ENCODE assay signal across 28 cellular contexts in the genomic region with DNA sequence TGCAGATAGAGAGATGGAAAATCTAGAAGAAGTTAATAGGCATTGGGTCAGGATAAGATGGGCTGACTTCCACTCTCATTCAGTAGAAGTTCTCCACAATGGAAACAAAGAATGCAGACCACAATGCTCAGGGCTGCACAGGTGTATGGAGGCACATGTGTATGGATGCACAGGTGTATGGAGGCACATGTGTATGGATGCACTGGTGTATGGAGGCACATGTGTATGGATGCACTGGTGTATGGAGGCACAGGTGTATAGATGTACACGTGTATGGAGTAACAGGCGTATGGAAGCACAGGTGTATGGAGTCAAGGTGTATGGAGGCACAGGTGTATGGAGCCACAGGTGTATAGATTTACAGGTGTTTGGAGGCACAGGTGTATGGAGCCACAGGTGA.
DNase-seq lines count a peak whose midpoint lies in the region; ATAC-seq, FAIRE-seq and TF ChIP-seq lines count a peak whose summit lies in the region.
"Had no signal": no experiment of that assay in that cellular context is flagged by ENCODE, and none has a peak within 500 bp of the region (broad histone marks: within the 10 kb centered on the region; RNA-seq: fewer than 3 reads in every experiment).

No MANE protein-coding gene starts in this region.

- no peak overlapping the region for H2BK15ac ChIP-seq in neuronal stem cell (ENCODE audit: low read length)

- TF ChIP-seq CTCF in HEK293 (tag by site-specific recombination; IDR thresholded peaks at IDR 0.05) (no peak), bronchial epithelial cell (IDR thresholded peaks at IDR 0.05; ENCODE audit: insufficient read depth, low read length, severe bottlenecking) (no peak)

- H2AFZ ChIP-seq in neuronal stem cell (ENCODE audit: low read length): no peak overlapping the region

- no peak for DNase-seq in bronchial epithelial cell (ENCODE audit: low read depth)
- DNase-seq in naive thymus-derived CD4-positive, alpha-beta T cell: no peak
- DNase-seq in neuronal stem cell (ENCODE audit: low spot score): no peak
- DNase-seq in activated naive CD4-positive, alpha-beta T cell treated with Interleukin-2 at 50 U/mL for 16 hours: no peak
- no peak for DNase-seq in activated CD4-positive, alpha-beta T cell treated with anti-CD3 and anti-CD28 coated beads, Interleukin-2, amount 50 U/mL, for 1 hour
- DNase-seq in stimulated activated naive CD8-positive, alpha-beta T cell treated with anti-CD3 and anti-CD28 coated beads, Interleukin-15, Interleukin-2, amounts not matched to agents 100 U/mL and 50 U/mL, for 24 hours: no peak
- DNase-seq: 8988T; ACHN; BE2C; C1 segment of cervical spinal cord; CD4-positive, alpha-beta memory T cell; CD4-positive, CD25-positive, alpha-beta regulatory T cell; CD8-positive, alpha-beta memory T cell; COR-L47; DMS 273 treated with DMSO at 0.1 percent for 48 hours; DMS153; DMS53; DMS79; DND-41; EL; GDM1 had no signal

- no peaks in the 10 kb centered on the region for H3K4me1 Mint-ChIP-seq in naive thymus-derived CD4-positive, alpha-beta T cell
- H3K4me1 Mint-ChIP-seq: CD14-positive monocyte; CD4-positive, alpha-beta memory T cell; CD4-positive, CD25-positive, alpha-beta regulatory T cell; CD8-positive, alpha-beta memory T cell had no signal

- H3K4me1 ChIP-seq in HEK293 (ENCODE audit: control insufficient read depth, insufficient read depth, low read length): no peaks in the 10 kb centered on the region
- no peaks in the 10 kb centered on the region for H3K4me1 ChIP-seq in naive thymus-derived CD4-positive, alpha-beta T cell (ENCODE audit: control insufficient read depth in 2 of 2, insufficient read depth in 2 of 2, low read length in 2 of 2)
- peaks cover 2 to 3% of the 10 kb centered on the region in 2 donors for H3K4me1 ChIP-seq in neuronal stem cell (ENCODE audit: control insufficient read depth in 2 of 2, insufficient read depth in 1 of 2, low read depth in 1 of 2, low read length in 2 of 2)
- H3K4me1 ChIP-seq: BE2C had no signal

- no peak overlapping the region for H3K23ac ChIP-seq in neuronal stem cell (ENCODE audit: low read depth, low read length, poor library complexity)

- H3K9me3 Mint-ChIP-seq in naive thymus-derived CD4-positive, alpha-beta T cell: peaks cover 0 to 8% (median 2%) of the 10 kb centered on the region in 11 donors
- H3K9me3 Mint-ChIP-seq: CD4-positive, CD25-positive, alpha-beta regulatory T cell had no signal

- no peak overlapping the region for H3K18ac ChIP-seq in neuronal stem cell (ENCODE audit: low read length)

- H3K27ac ChIP-seq in HEK293 (ENCODE audit: extremely low read depth, low read depth, low read length): no peak overlapping the region
- no peak overlapping the region for H3K27ac ChIP-seq in naive thymus-derived CD4-positive, alpha-beta T cell (ENCODE audit: low read depth, low read length)
- no peak overlapping the region for H3K27ac ChIP-seq in neuronal stem cell (replicated peaks; ENCODE audit: low read length)
- H3K27ac ChIP-seq: BLaER1 had no signal

- H3K27ac Mint-ChIP-seq in naive thymus-derived CD4-positive, alpha-beta T cell: no peak overlapping the region
- H3K27ac Mint-ChIP-seq: CD14-positive monocyte; CD4-positive, alpha-beta memory T cell; CD4-positive, CD25-positive, alpha-beta regulatory T cell had no signal

- CTCF ChIA-PET in HEK293 (lab: Yijun Ruan, JAX): no interaction called here
- CTCF ChIA-PET in naive thymus-derived CD4-positive, alpha-beta T cell (lab: Charles Lee): no interaction called here

- no peaks in the 10 kb centered on the region for H3K36me3 Mint-ChIP-seq in naive thymus-derived CD4-positive, alpha-beta T cell
- H3K36me3 Mint-ChIP-seq: CD14-positive monocyte; CD4-positive, alpha-beta memory T cell; CD4-positive, CD25-positive, alpha-beta regulatory T cell; CD8-positive, alpha-beta memory T cell had no signal

- H3K4me2 ChIP-seq in neuronal stem cell (ENCODE audit: insufficient read depth, low read length, poor library complexity, severe bottlenecking): no peak overlapping the region
- H3K4me2 ChIP-seq: BLaER1 had no signal

- H4K91ac ChIP-seq in neuronal stem cell (ENCODE audit: low read depth, low read length, poor library complexity): peak overlapping the region; percentile 11

- POLR2A ChIA-PET in HEK293 (lab: Yijun Ruan, JAX): no interaction called here
- POLR2A ChIA-PET in naive thymus-derived CD4-positive, alpha-beta T cell (lab: Charles Lee): no interaction called here

- no peak overlapping the region for H2BK12ac ChIP-seq in neuronal stem cell (ENCODE audit: low read length)

- no peak overlapping the region for H3K4me3 Mint-ChIP-seq in naive thymus-derived CD4-positive, alpha-beta T cell
- H3K4me3 Mint-ChIP-seq: CD14-positive monocyte; CD4-positive, alpha-beta memory T cell; CD4-positive, CD25-positive, alpha-beta regulatory T cell; CD8-positive, alpha-beta memory T cell had no signal

- H3K79me1 ChIP-seq in neuronal stem cell (ENCODE audit: low read depth, low read length): no peaks in the 10 kb centered on the region

- H3K9me3 ChIP-seq in HEK293 (ENCODE audit: control insufficient read depth, insufficient read depth, low read depth, low read length) (no peaks in the 10 kb centered on the region), neuronal stem cell (replicated peaks in 1 of 2; ENCODE audit: control insufficient read depth in 2 of 2, insufficient read depth in 1 of 2, low read depth in 1 of 2, low read length in 2 of 2) (peaks cover 0 to 2% of the 10 kb centered on the region in 2 donors)
- H3K9me3 ChIP-seq in naive thymus-derived CD4-positive, alpha-beta T cell (ENCODE audit: control insufficient read depth in 2 of 3, low read length in 3 of 3): no peaks in the 10 kb centered on the region
- H3K9me3 ChIP-seq: BE2C, BLaER1 had no signal

- intact Hi-C loops in naive thymus-derived CD4-positive, alpha-beta T cell (cut with micrococcal nuclease): no loop called here

- H3K4me3 ChIP-seq in HEK293 (ENCODE audit: low read depth, low read length) (no peak overlapping the region), bronchial epithelial cell (ENCODE audit: low read depth, low read length) (no peak overlapping the region), neuronal stem cell (ENCODE audit: low read length in 2 of 2) (peak overlapping the region in 1 of 2 donors; percentile 52)
- H3K4me3 ChIP-seq in naive thymus-derived CD4-positive, alpha-beta T cell (ENCODE audit: low read length): no peak overlapping the region
- H3K4me3 ChIP-seq: BLaER1, GM12878 had no signal

- H3K27me3 ChIP-seq in bronchial epithelial cell (ENCODE audit: control insufficient read depth, insufficient read depth, low read length): no peaks in the 10 kb centered on the region
- no peaks in the 10 kb centered on the region for H3K27me3 ChIP-seq in naive thymus-derived CD4-positive, alpha-beta T cell (ENCODE audit: control insufficient read depth in 2 of 2, insufficient read depth in 2 of 2, low read length in 2 of 2)
- no peaks in the 10 kb centered on the region for H3K27me3 ChIP-seq in neuronal stem cell (ENCODE audit: control insufficient read depth in 3 of 3, insufficient read depth in 3 of 3, low read depth in 1 of 3, low read length in 3 of 3)
- H3K27me3 ChIP-seq: BE2C, BLaER1 had no signal

- no peak overlapping the region for H3K4ac ChIP-seq in neuronal stem cell (ENCODE audit: low read length)

- no peak overlapping the region for H4K8ac ChIP-seq in neuronal stem cell (ENCODE audit: low read depth, low read length)

- no peak overlapping the region for H3K9ac ChIP-seq in neuronal stem cell (ENCODE audit: low read depth, low read length, poor library complexity)
- H3K9ac ChIP-seq: BLaER1 had no signal

- FAIRE-seq in bronchial epithelial cell (lab: Jason Lieb, UNC): peak; percentile 98
- FAIRE-seq: A204.1, GM12878, GM12892, GM18507 had no signal

- peak; percentile 18 for ATAC-seq in naive thymus-derived CD4-positive, alpha-beta T cell
- ATAC-seq in stimulated activated naive CD8-positive, alpha-beta T cell treated with anti-CD3 and anti-CD28 coated beads, Interleukin-15, Interleukin-2, amounts not matched to agents 100 U/mL and 50 U/mL, for 24 hours: no peak
- ATAC-seq: GM12878 had no signal

- H3K14ac ChIP-seq in neuronal stem cell (ENCODE audit: low read length): no peak overlapping the region

- WGBS in neuronal stem cell (ENCODE audit: extremely low coverage in 2 of 2, insufficient read length in 2 of 2, insufficient replicate concordance in 1 of 2), 2 donors: no CpG with 5 or more reads among the region's 2 CpGs

- H2BK5ac ChIP-seq in neuronal stem cell (ENCODE audit: low read length): no peak overlapping the region

- H3K27me3 Mint-ChIP-seq in naive thymus-derived CD4-positive, alpha-beta T cell: peaks cover 0 to 58% (median 26%) of the 10 kb centered on the region in 5 donors
- H3K27me3 Mint-ChIP-seq: CD4-positive, CD25-positive, alpha-beta regulatory T cell had no signal

- no peak overlapping the region for H2AK5ac ChIP-seq in neuronal stem cell (ENCODE audit: low read depth, low read length)

- H3K36me3 ChIP-seq in HEK293 (ENCODE audit: control insufficient read depth in 2 of 2, insufficient read depth in 1 of 2, low read length in 2 of 2): no peaks in the 10 kb centered on the region
- no peaks in the 10 kb centered on the region for H3K36me3 ChIP-seq in bronchial epithelial cell (ENCODE audit: control insufficient read depth, insufficient read depth, low read length)
- no peaks in the 10 kb centered on the region for H3K36me3 ChIP-seq in naive thymus-derived CD4-positive, alpha-beta T cell (ENCODE audit: control insufficient read depth in 2 of 3, insufficient read depth in 3 of 3, low read length in 3 of 3)
- no peaks in the 10 kb centered on the region for H3K36me3 ChIP-seq in neuronal stem cell (replicated peaks in 1 of 2; ENCODE audit: control insufficient read depth in 2 of 2, insufficient read depth in 2 of 2, low read length in 2 of 2)
- H3K36me3 ChIP-seq: BE2C, BLaER1 had no signal

- H2BK120ac ChIP-seq in neuronal stem cell (ENCODE audit: low read depth, low read length): no peak overlapping the region

TF ChIP-seq in HEK293, 187 proteins besides CTCF, POLR2A, EP300 and RAD21:
- TF ChIP-seq ZNF266 (tag by site-specific recombination; IDR thresholded peaks at IDR 0.05; ENCODE audit: low read depth): no peak
- TF ChIP-seq SCRT2 (tag by site-specific recombination; IDR thresholded peaks at IDR 0.05): peak; percentile 32; the same call in 1 of the 2 replicates
- no peak for TF ChIP-seq ZBTB8A (tag by site-specific recombination; IDR thresholded peaks at IDR 0.05)
- peak; percentile 82; the same call in 1 of the 2 replicates for TF ChIP-seq SCRT1 (tag by site-specific recombination; IDR thresholded peaks at IDR 0.05; ENCODE audit: borderline replicate concordance)
